ENCODE assay signal across 18 cellular contexts in the genomic region with DNA sequence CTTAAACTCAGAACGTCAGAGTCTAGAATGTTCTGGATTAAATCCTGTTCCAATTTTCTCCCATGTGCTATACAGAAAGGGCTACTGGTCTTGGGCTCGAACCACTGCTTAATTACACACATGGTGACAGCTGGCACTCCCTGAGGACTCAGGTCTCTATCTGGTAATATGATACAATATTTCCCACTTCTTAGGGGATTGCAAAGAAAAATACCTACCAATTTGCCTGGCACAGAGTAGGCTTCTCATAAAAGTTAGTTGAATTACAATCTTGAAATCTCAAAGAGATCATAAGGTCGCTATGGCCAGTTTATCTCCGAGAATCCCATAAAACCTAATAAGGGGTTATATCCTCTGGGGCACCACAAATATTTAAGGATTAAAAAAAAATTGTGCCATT. TPM values are rescaled to one million over a fixed set of nuclear protein-coding genes. Genes with fewer than 3 reads are reported as not detected.
"Had no signal": no experiment of that assay in that cellular context is flagged by ENCODE, and none has a peak within 500 bp of the region (broad histone marks: within the 10 kb centered on the region; RNA-seq: fewer than 3 reads in every experiment).

No MANE protein-coding gene starts in this region.

- H3K27me3 Mint-ChIP-seq: activated CD4-positive, alpha-beta T cell treated with anti-CD3 and anti-CD28 coated beads for 36 hours had no signal

- DNase-seq: activated CD4-positive, alpha-beta memory T cell treated with anti-CD3 and anti-CD28 coated beads for 36 hours; activated CD4-positive, alpha-beta T cell treated with anti-CD3 and anti-CD28 coated beads for 36 hours; activated naive CD4-positive, alpha-beta T cell treated with Interleukin-2 at 50 U/mL for 16 hours; activated naive CD8-positive, alpha-beta T cell treated with anti-CD3 and anti-CD28 coated beads, Interleukin-2, amount 10 ng/mL, durations not matched to agents 7 days and 5 days; activated T-cell treated with anti-CD3 and anti-CD28 coated beads, Interleukin-2, amount 50 U/mL, for 24 hours; amygdala; dermis blood vessel endothelial cell; effector memory CD8-positive, alpha-beta T cell; esophagus squamous epithelium; mesenchymal stem cell; natural killer cell; sigmoid colon; stimulated activated naive CD4-positive, alpha-beta T cell; thyroid gland had no signal

- ATAC-seq: activated CD4-positive, alpha-beta T cell treated with anti-CD3 and anti-CD28 coated beads for 36 hours; effector memory CD8-positive, alpha-beta T cell; natural killer cell had no signal

- H3K4me3 Mint-ChIP-seq: activated CD4-positive, alpha-beta memory T cell treated with anti-CD3 and anti-CD28 coated beads for 36 hours; activated CD4-positive, alpha-beta T cell treated with anti-CD3 and anti-CD28 coated beads for 36 hours; activated naive CD8-positive, alpha-beta T cell treated with anti-CD3 and anti-CD28 coated beads, Interleukin-2, amount 10 ng/mL, durations not matched to agents 7 days and 5 days; activated T-cell treated with anti-CD3 and anti-CD28 coated beads, Interleukin-2, amount 50 U/mL, for 24 hours; effector memory CD8-positive, alpha-beta T cell; natural killer cell had no signal

- H3K27ac ChIP-seq: cardiac muscle cell, esophagus squamous epithelium, hepatocyte, parathyroid adenoma, sigmoid colon, thyroid gland had no signal

- H3K79me2 ChIP-seq: hepatocyte, parathyroid adenoma had no signal

- H3K4me1 Mint-ChIP-seq: activated CD4-positive, alpha-beta T cell treated with anti-CD3 and anti-CD28 coated beads for 36 hours; activated naive CD8-positive, alpha-beta T cell treated with anti-CD3 and anti-CD28 coated beads, Interleukin-2, amount 10 ng/mL, durations not matched to agents 7 days and 5 days; natural killer cell had no signal

- H3K27me3 ChIP-seq: cardiac muscle cell, esophagus squamous epithelium, hepatocyte, sigmoid colon had no signal

- H3K4me3 ChIP-seq: cardiac muscle cell, esophagus squamous epithelium, hepatocyte, sigmoid colon, thyroid gland had no signal

- H3K9ac ChIP-seq: parathyroid adenoma had no signal

- H3K36me3 Mint-ChIP-seq: activated CD4-positive, alpha-beta memory T cell treated with anti-CD3 and anti-CD28 coated beads for 36 hours; activated naive CD8-positive, alpha-beta T cell treated with anti-CD3 and anti-CD28 coated beads, Interleukin-2, amount 10 ng/mL, durations not matched to agents 7 days and 5 days; natural killer cell had no signal

- H3K9me3 ChIP-seq: esophagus squamous epithelium, sigmoid colon, thyroid gland had no signal

- H3K36me3 ChIP-seq: cardiac muscle cell, esophagus squamous epithelium, sigmoid colon, thyroid gland had no signal

- H3K9me3 Mint-ChIP-seq: activated CD4-positive, alpha-beta memory T cell treated with anti-CD3 and anti-CD28 coated beads for 36 hours; activated naive CD8-positive, alpha-beta T cell treated with anti-CD3 and anti-CD28 coated beads, Interleukin-2, amount 10 ng/mL, durations not matched to agents 7 days and 5 days; activated T-cell treated with anti-CD3 and anti-CD28 coated beads, Interleukin-2, amount 50 U/mL, for 24 hours; activated T-helper 2 cell treated with anti-CD3 and anti-CD28 coated beads, Interferon-gamma antibody, Interleukin-2, Interleukin-4, amounts not matched to agents 10 μg/mL and 5 μg/mL and 100 μg/mL, durations not matched to agents 14 hours and 24 hours and 36 hours; effector memory CD8-positive, alpha-beta T cell; natural killer cell had no signal

- H3K27ac Mint-ChIP-seq: activated CD4-positive, alpha-beta memory T cell treated with anti-CD3 and anti-CD28 coated beads for 36 hours; activated CD4-positive, alpha-beta T cell treated with anti-CD3 and anti-CD28 coated beads for 36 hours; activated naive CD8-positive, alpha-beta T cell treated with anti-CD3 and anti-CD28 coated beads, Interleukin-2, amount 10 ng/mL, durations not matched to agents 7 days and 5 days; activated T-cell treated with anti-CD3 and anti-CD28 coated beads, Interleukin-2, amount 50 U/mL, for 24 hours; activated T-helper 2 cell treated with anti-CD3 and anti-CD28 coated beads, Interferon-gamma antibody, Interleukin-2, Interleukin-4, amounts not matched to agents 10 μg/mL and 5 μg/mL and 100 μg/mL, durations not matched to agents 14 hours and 24 hours and 36 hours; effector memory CD8-positive, alpha-beta T cell; natural killer cell had no signal

- H3K4me2 ChIP-seq: hepatocyte had no signal

- H3K4me1 ChIP-seq: esophagus squamous epithelium, parathyroid adenoma, sigmoid colon, thyroid gland had no signal

- H2AFZ ChIP-seq: hepatocyte, parathyroid adenoma had no signal

RNA-seq across cellular contexts. Expression of a gene that starts 8.6 kb away (rescaled TPM):
- total RNA-seq: activated CD4-positive, alpha-beta memory T cell treated with anti-CD3 and anti-CD28 coated beads for 36 hours; activated naive CD8-positive, alpha-beta T cell treated with anti-CD3 and anti-CD28 coated beads, Interleukin-2, amount 10 ng/mL, durations not matched to agents 7 days and 5 days; activated T-helper 2 cell treated with anti-CD3 and anti-CD28 coated beads, Interferon-gamma antibody, Interleukin-2, Interleukin-4, amounts not matched to agents 10 μg/mL and 5 μg/mL and 100 μg/mL, durations not matched to agents 14 hours and 24 hours and 36 hours; natural killer cell had no signal
